ENCODE assay signal across 8 cellular contexts in the genomic region with DNA sequence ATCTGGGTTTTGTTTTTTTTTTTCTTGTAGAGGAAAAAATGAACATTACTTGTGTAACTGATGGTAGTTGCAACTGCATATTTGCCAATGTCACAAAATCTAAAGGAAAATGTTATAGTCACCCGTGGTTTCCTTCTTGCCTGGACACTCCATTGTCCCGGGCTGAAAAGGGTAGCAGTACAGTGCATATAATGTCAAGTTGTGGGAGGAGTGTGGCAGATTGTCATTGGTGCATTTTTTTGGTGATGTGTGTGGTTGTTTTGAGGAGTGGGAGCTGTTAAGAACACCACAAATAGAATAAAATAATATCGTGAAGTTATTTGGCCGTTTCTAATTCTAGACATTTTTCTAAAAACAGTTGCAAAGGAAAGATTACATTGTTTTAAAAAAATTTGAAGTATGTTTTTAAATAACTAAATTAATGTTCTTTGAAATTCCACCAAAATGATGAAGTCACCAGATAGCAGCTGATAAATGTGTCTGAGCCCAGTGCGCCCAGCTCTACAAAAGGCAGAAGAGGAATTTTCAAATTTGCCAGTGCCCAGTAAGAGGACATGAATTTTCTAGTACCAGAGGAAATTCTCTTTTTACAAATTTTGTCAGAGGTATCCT. TPM values are rescaled to one million over a fixed set of nuclear protein-coding genes. Genes with fewer than 3 reads are reported as not detected.
DNase-seq lines count a peak whose midpoint lies in the region; ATAC-seq and TF ChIP-seq lines count a peak whose summit lies in the region.

No MANE protein-coding gene starts in this region.

- peak; percentile 32 for DNase-seq in GM13977 (ENCODE audit: low spot score)
- no peak for DNase-seq in Panc1 (ENCODE audit: low read depth, low spot score)
- DNase-seq in naive thymus-derived CD8-positive, alpha-beta T cell: peak in 1 of 10 donors; percentile 0
- DNase-seq in NCI-H1417 (lab: John Stamatoyannopoulos, UW): no peak
- no peak for DNase-seq in NCI-H2227 (lab: John Stamatoyannopoulos, UW; ENCODE audit: unreplicated experiment)

- no peak for ATAC-seq in Panc1
- ATAC-seq in naive thymus-derived CD8-positive, alpha-beta T cell: no peak
- ATAC-seq in GM18868 (IDR thresholded peaks at IDR 0.05; ENCODE audit: unreplicated experiment): no peak
- no peak for ATAC-seq in HG03108 (IDR thresholded peaks at IDR 0.05; ENCODE audit: unreplicated experiment)

- no peaks in the 10 kb centered on the region for H3K27me3 ChIP-seq in Panc1 (ENCODE audit: control insufficient read depth, insufficient read depth, low read length)
- no peaks in the 10 kb centered on the region for H3K27me3 ChIP-seq in duodenal mucosa (ENCODE audit: control insufficient read depth in 1 of 2, insufficient read depth in 2 of 2, low read length in 2 of 2)

- H3K27ac ChIP-seq in Panc1 (ENCODE audit: low read length) (peak overlapping the region; percentile 71; the same call in 1 of the 2 replicates), duodenal mucosa (ENCODE audit: low read depth, low read length) (no peak overlapping the region)

- H3K4me3 ChIP-seq in Panc1 (ENCODE audit: low read depth in 2 of 2, low read length in 2 of 2): peak overlapping the region; percentile 65 to 69
- H3K4me3 ChIP-seq in duodenal mucosa (ENCODE audit: low read depth in 1 of 2, low read length in 2 of 2): peak overlapping the region; percentile 74 to 83

- in situ Hi-C loops in GM13977 (cut with MboI; ENCODE audit: low pct_unique_long_range_greater_than_20kb, low sequenced_read_pairs, unreplicated experiment) (no loop called here), Panc1 (cut with HindIII; ENCODE audit: low pct_unique_long_range_greater_than_20kb, low sequenced_read_pairs) (no loop called here)

- no TSS peak for BruUV-seq in Panc1 (replicated peaks; lab: Mats Ljungman, UMichigan)

- intact Hi-C loops in Panc1 (cut with micrococcal nuclease; ENCODE audit: unreplicated experiment): no loop called here

- CTCF ChIA-PET in Panc1 (lab: Charles Lee): no interaction called here

- H3K4me1 Mint-ChIP-seq in naive thymus-derived CD8-positive, alpha-beta T cell: peaks cover 19 to 51% (median 35%) of the 10 kb centered on the region in 4 donors

- no peaks in the 10 kb centered on the region for H3K36me3 Mint-ChIP-seq in naive thymus-derived CD8-positive, alpha-beta T cell

- H3K4me3 Mint-ChIP-seq in naive thymus-derived CD8-positive, alpha-beta T cell: peak overlapping the region; percentile 82 to 96 (median 92)

- no peaks in the 10 kb centered on the region for H3K9me3 Mint-ChIP-seq in naive thymus-derived CD8-positive, alpha-beta T cell

- H3K27me3 Mint-ChIP-seq in naive thymus-derived CD8-positive, alpha-beta T cell: peaks cover 0 to 14% (median 6%) of the 10 kb centered on the region in 5 donors

- H3K4me1 ChIP-seq in Panc1 (ENCODE audit: control insufficient read depth, insufficient read depth, low read length) (peaks cover 7% of the 10 kb centered on the region), duodenal mucosa (ENCODE audit: control insufficient read depth in 1 of 2, insufficient read depth in 2 of 2, low read length in 2 of 2) (peaks cover 9 to 12% of the 10 kb centered on the region in 2 donors)

- peak overlapping the region; percentile 12 to 60 for H3K9ac ChIP-seq in duodenal mucosa (ENCODE audit: low read depth in 1 of 2, low read length in 2 of 2)

- peak overlapping the region in 5 of 10 donors; percentile 30 to 91 (median 69) for H3K27ac Mint-ChIP-seq in naive thymus-derived CD8-positive, alpha-beta T cell

- H3K36me3 ChIP-seq in Panc1 (ENCODE audit: control insufficient read depth, insufficient read depth, low read length) (no peaks in the 10 kb centered on the region), duodenal mucosa (ENCODE audit: control insufficient read depth in 1 of 2, insufficient read depth in 2 of 2, low read length in 2 of 2) (no peaks in the 10 kb centered on the region)

- H3K9me3 ChIP-seq in Panc1 (ENCODE audit: control insufficient read depth, insufficient read depth, low read depth, low read length) (no peaks in the 10 kb centered on the region), duodenal mucosa (ENCODE audit: control insufficient read depth in 1 of 2, low read length in 2 of 2) (no peaks in the 10 kb centered on the region)

- TF ChIP-seq CTCF in GM13977 (IDR thresholded peaks at IDR 0.05; ENCODE audit: extremely low read depth, insufficient read depth, missing control alignments) (no peak), Panc1 (IDR thresholded peaks at IDR 0.05) (no peak)

- POLR2A ChIA-PET in Panc1 (lab: Charles Lee): no interaction called here
- POLR2A ChIA-PET in naive thymus-derived CD8-positive, alpha-beta T cell (lab: Charles Lee): interaction anchor here (0.6 to 1.0 kb wide), 2 partner anchors 17 to 583 kb away, joined by 3 read pairs; a partner anchor contains a TSS

RNA-seq across cellular contexts. Expression of a gene that starts 1.3 kb away (rescaled TPM):
- 21.7 TPM for total RNA-seq in Panc1 (2021; ENCODE audit: unreplicated experiment)
- 14.7 TPM for polyA plus RNA-seq in Panc1 (2012; ENCODE audit: insufficient read length)
- 1 to 10 TPM; 8.6 to 9.6 TPM for total RNA-seq in naive thymus-derived CD8-positive, alpha-beta T cell
- polyA plus RNA-seq in naive thymus-derived CD8-positive, alpha-beta T cell: 1 to 10 TPM; 1.4 to 5.8 (median 2.2) TPM

RNA-seq across cellular contexts. Expression of a gene that starts 33.2 kb away (rescaled TPM):
- 1.6 TPM for total RNA-seq in Panc1 (2021; ENCODE audit: unreplicated experiment)
- 0.42 TPM for polyA plus RNA-seq in Panc1 (2012; ENCODE audit: insufficient read length)
- 1 to 10 TPM; 6.7 to 8.7 TPM for total RNA-seq in naive thymus-derived CD8-positive, alpha-beta T cell
- not detected for polyA plus RNA-seq in naive thymus-derived CD8-positive, alpha-beta T cell
